ENCODE assay signal across 8 cellular contexts in the genomic region with DNA sequence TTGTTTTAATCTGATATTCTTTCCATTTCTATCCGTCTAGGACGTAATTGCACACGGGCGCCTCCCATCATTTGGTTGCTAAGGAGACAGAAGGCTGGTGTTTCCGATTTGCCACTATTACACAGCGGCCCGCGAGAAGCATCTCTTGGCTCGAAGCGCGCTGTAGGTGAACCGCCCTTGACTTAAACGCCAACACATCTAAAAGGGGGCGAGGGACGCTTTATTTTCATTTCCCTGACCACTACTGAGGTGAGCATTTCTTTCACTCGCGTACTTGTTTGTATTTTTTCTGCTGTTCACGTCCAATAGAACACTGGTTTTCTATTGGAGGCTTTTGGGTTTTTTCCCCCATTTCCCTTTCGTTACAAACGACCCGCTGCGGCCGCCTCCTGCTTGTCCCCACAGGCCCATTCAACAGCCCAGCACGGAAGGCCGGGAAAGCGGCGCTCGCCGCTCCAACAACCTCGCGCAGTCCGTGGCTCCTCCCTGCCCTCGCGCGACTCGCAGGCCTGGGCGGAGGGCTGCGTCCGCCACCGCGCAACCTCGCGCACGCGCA. TPM values are rescaled to one million over a fixed set of nuclear protein-coding genes. Genes with fewer than 3 reads are reported as not detected.
DNase-seq lines count a peak whose midpoint lies in the region; ATAC-seq, FAIRE-seq and TF ChIP-seq lines count a peak whose summit lies in the region.

No MANE protein-coding gene starts in this region.

- H3K27me3 ChIP-seq in endothelial cell of umbilical vein (ENCODE audit: control insufficient read depth in 2 of 2, insufficient read depth in 2 of 2, low read length in 2 of 2), result no peaks in the 10 kb centered on the region

- no peaks in the 10 kb centered on the region for H3K9me1 ChIP-seq in endothelial cell of umbilical vein (replicated peaks; ENCODE audit: control insufficient read depth, extremely low read depth, insufficient read depth, low read length)

- peak overlapping the region; percentile 42 for H2AFZ ChIP-seq in endothelial cell of umbilical vein (ENCODE audit: low read depth, low read length)

- no peaks in the 10 kb centered on the region for H3K36me3 ChIP-seq in endothelial cell of umbilical vein (ENCODE audit: control insufficient read depth in 2 of 2, extremely low read depth in 1 of 2, insufficient read depth in 2 of 2, low read length in 2 of 2)

- peak overlapping the region; percentile 98 to 99 (median 99) for H3K27ac Mint-ChIP-seq in CD14-positive monocyte
- H3K27ac Mint-ChIP-seq in activated CD8-positive, alpha-beta memory T cell treated with anti-CD3 and anti-CD28 coated beads, Interleukin-2, amount 10 ng/mL, durations not matched to agents 7 days and 5 days, result peak overlapping the region; percentile 98
- H3K27ac Mint-ChIP-seq in stimulated activated effector memory CD8-positive, alpha-beta T cell treated with anti-CD3 and anti-CD28 coated beads, Interleukin-12 subunit alpha, Interleukin-12 subunit beta, amount 100 ng/mL, for 72 hours, result peak overlapping the region; percentile 96

- TF ChIP-seq CTCF in CD14-positive monocyte (IDR thresholded peaks at IDR 0.05), result no peak
- TF ChIP-seq CTCF in endothelial cell of umbilical vein (IDR thresholded peaks at IDR 0.05; ENCODE audit: extremely low read depth in 1 of 2, insufficient read depth in 1 of 2, low read depth in 1 of 2, low read length in 2 of 2), result no peak

- BruUV-seq in endothelial cell of umbilical vein (replicated peaks; lab: Mats Ljungman, UMichigan), result TSS peak; percentile 85

- peaks cover 0 to 13% (median 2%) of the 10 kb centered on the region in 7 donors for H3K9me3 Mint-ChIP-seq in CD14-positive monocyte
- H3K9me3 Mint-ChIP-seq in activated CD8-positive, alpha-beta memory T cell treated with anti-CD3 and anti-CD28 coated beads, Interleukin-2, amount 10 ng/mL, durations not matched to agents 7 days and 5 days (ENCODE audit: low read depth), result no peaks in the 10 kb centered on the region
- H3K9me3 Mint-ChIP-seq in stimulated activated effector memory CD8-positive, alpha-beta T cell treated with anti-CD3 and anti-CD28 coated beads, Interleukin-12 subunit alpha, Interleukin-12 subunit beta, amount 100 ng/mL, for 72 hours, result no peaks in the 10 kb centered on the region

- H3K4me1 Mint-ChIP-seq in CD14-positive monocyte, result peaks cover 45% of the 10 kb centered on the region
- peaks cover 40% of the 10 kb centered on the region for H3K4me1 Mint-ChIP-seq in activated CD8-positive, alpha-beta memory T cell treated with anti-CD3 and anti-CD28 coated beads, Interleukin-2, amount 10 ng/mL, durations not matched to agents 7 days and 5 days
- H3K4me1 Mint-ChIP-seq in stimulated activated effector memory CD8-positive, alpha-beta T cell treated with anti-CD3 and anti-CD28 coated beads, Interleukin-12 subunit alpha, Interleukin-12 subunit beta, amount 100 ng/mL, for 72 hours, result peaks cover 38% of the 10 kb centered on the region

- dilution Hi-C loops in endothelial cell of umbilical vein (cut with MboI; ENCODE audit: extremely low pct_ligation_motif_present, low sequenced_read_pairs), result no loop called here

- H3K36me3 Mint-ChIP-seq in CD14-positive monocyte, result peaks cover 0 to 5% of the 10 kb centered on the region in 2 donors
- peaks cover 14% of the 10 kb centered on the region for H3K36me3 Mint-ChIP-seq in activated CD8-positive, alpha-beta memory T cell treated with anti-CD3 and anti-CD28 coated beads, Interleukin-2, amount 10 ng/mL, durations not matched to agents 7 days and 5 days
- peaks cover 34% of the 10 kb centered on the region for H3K36me3 Mint-ChIP-seq in stimulated activated effector memory CD8-positive, alpha-beta T cell treated with anti-CD3 and anti-CD28 coated beads, Interleukin-12 subunit alpha, Interleukin-12 subunit beta, amount 100 ng/mL, for 72 hours

- ATAC-seq in HG03432 (IDR thresholded peaks at IDR 0.05; ENCODE audit: unreplicated experiment), result peak; percentile 67
- ATAC-seq in activated CD8-positive, alpha-beta memory T cell treated with anti-CD3 and anti-CD28 coated beads, Interleukin-2, amount 10 ng/mL, durations not matched to agents 7 days and 5 days, result peak; percentile 74
- ATAC-seq in stimulated activated effector memory CD8-positive, alpha-beta T cell treated with anti-CD3 and anti-CD28 coated beads, Interleukin-12 subunit alpha, Interleukin-12 subunit beta, amount 100 ng/mL, for 72 hours, result peak; percentile 80

- H3K9ac ChIP-seq in endothelial cell of umbilical vein (replicated peaks; ENCODE audit: extremely low read depth, insufficient read depth, low read length), result peak overlapping the region; percentile 86

- peak overlapping the region; percentile 5 to 58 (median 48) for H3K4me3 ChIP-seq in endothelial cell of umbilical vein (replicated peaks in 1 of 3; ENCODE audit: insufficient read depth in 1 of 3, low read depth in 1 of 3, low read length in 3 of 3)

- no peaks in the 10 kb centered on the region for H3K9me3 ChIP-seq in endothelial cell of umbilical vein (replicated peaks; ENCODE audit: control insufficient read depth, insufficient read depth, low read length)

- FAIRE-seq in GM19239 (lab: Jason Lieb, UNC), result no peak
- FAIRE-seq in endothelial cell of umbilical vein (lab: Jason Lieb, UNC), result peak; percentile 49

- peak overlapping the region; percentile 79 for H3K27ac ChIP-seq in endothelial cell of umbilical vein (ENCODE audit: insufficient read depth, low read depth, low read length)

- peaks cover 2% of the 10 kb centered on the region for H4K20me1 ChIP-seq in endothelial cell of umbilical vein (replicated peaks; ENCODE audit: control insufficient read depth, extremely low read depth, insufficient read depth, low read length)

- POLR2A ChIA-PET in endothelial cell of umbilical vein (lab: Charles Lee), result interaction anchor here (0.6 to 1.5 kb wide), 4 partner anchors 19 to 980 kb away, joined by 3 to 8 read pairs (median 4); no protein-coding TSS in a partner anchor

- H3K4me2 ChIP-seq in endothelial cell of umbilical vein (ENCODE audit: insufficient read depth, low read length), result peak overlapping the region; percentile 87

- intact Hi-C loops in CD14-positive monocyte (cut with micrococcal nuclease) (loop anchor here (5.0 to 10.0 kb wide), 4 partner anchors 290 to 1170 kb away; a partner anchor contains a TSS), endothelial cell of umbilical vein (cut with micrococcal nuclease) (loop anchor here (1.0 to 5.0 kb wide), 6 partner anchors 26 to 1152 kb away; a partner anchor contains a TSS)

- CTCF ChIA-PET in activated CD8-positive, alpha-beta memory T cell treated with anti-CD3 and anti-CD28 coated beads, Interleukin-2, amount 10 ng/mL, durations not matched to agents 7 days and 5 days (lab: Charles Lee), result interaction anchor here (0.6 to 5.9 kb wide), 9 partner anchors 11 to 302 kb away, joined by 3 to 33 read pairs (median 5); no protein-coding TSS in a partner anchor
- CTCF ChIA-PET in endothelial cell of umbilical vein (lab: Charles Lee), result interaction anchor here (0.9 to 6.7 kb wide), 8 partner anchors 9 to 1168 kb away, joined by 3 to 54 read pairs (median 6); a partner anchor contains a TSS

- H3K4me3 Mint-ChIP-seq in CD14-positive monocyte, result peak overlapping the region; percentile 85 to 94
- peak overlapping the region; percentile 95 for H3K4me3 Mint-ChIP-seq in activated CD8-positive, alpha-beta memory T cell treated with anti-CD3 and anti-CD28 coated beads, Interleukin-2, amount 10 ng/mL, durations not matched to agents 7 days and 5 days
- H3K4me3 Mint-ChIP-seq in stimulated activated effector memory CD8-positive, alpha-beta T cell treated with anti-CD3 and anti-CD28 coated beads, Interleukin-12 subunit alpha, Interleukin-12 subunit beta, amount 100 ng/mL, for 72 hours, result peak overlapping the region; percentile 85

- peaks cover 34% of the 10 kb centered on the region for H3K4me1 ChIP-seq in endothelial cell of umbilical vein (ENCODE audit: control insufficient read depth, extremely low read depth, insufficient read depth, low read length)

- H3K27me3 Mint-ChIP-seq in CD14-positive monocyte (ENCODE audit: low read depth in 3 of 3), result no peaks in the 10 kb centered on the region
- no peaks in the 10 kb centered on the region for H3K27me3 Mint-ChIP-seq in activated CD8-positive, alpha-beta memory T cell treated with anti-CD3 and anti-CD28 coated beads, Interleukin-2, amount 10 ng/mL, durations not matched to agents 7 days and 5 days

- peaks cover 38% of the 10 kb centered on the region for H3K79me2 ChIP-seq in endothelial cell of umbilical vein (ENCODE audit: control insufficient read depth, insufficient read depth, low read length)

- peak; percentile 58 for TF ChIP-seq POLR2A in endothelial cell of umbilical vein (IDR thresholded peaks at IDR 0.05; ENCODE audit: low read depth, low read length)

- DNase-seq in CD14-positive monocyte (ENCODE audit: low spot score), result peak; percentile 60
- DNase-seq in GM19239 (ENCODE audit: insufficient read length, low spot score), result peak; percentile 29
- DNase-seq in NCI-H82 treated with DMSO at 0.1 percent for 48 hours (lab: John Stamatoyannopoulos, UW; ENCODE audit: unreplicated experiment), result peak; percentile 34
- peak; percentile 80 for DNase-seq in activated CD8-positive, alpha-beta memory T cell treated with anti-CD3 and anti-CD28 coated beads, Interleukin-2, amount 10 ng/mL, durations not matched to agents 7 days and 5 days
- no peak for DNase-seq in endothelial cell of umbilical vein (ENCODE audit: low read depth, low spot score)
- DNase-seq in mucosa of gallbladder (ENCODE audit: low spot score), result peak; percentile 54
- DNase-seq in stimulated activated effector memory CD8-positive, alpha-beta T cell treated with anti-CD3 and anti-CD28 coated beads, Interleukin-12 subunit alpha, Interleukin-12 subunit beta, amount 100 ng/mL, for 72 hours (ENCODE audit: low spot score in 2 of 2), result peak in 1 of 2 donors; percentile 26

RNA-seq across cellular contexts. Expression of a gene that starts 0.5 kb away (rescaled TPM):
- polyA plus RNA-seq in CD14-positive monocyte, result 10 to 100 TPM; 17.5 to 17.8 TPM
- 10 to 100 TPM; 48.7 to 53.3 TPM for total RNA-seq in activated CD8-positive, alpha-beta memory T cell treated with anti-CD3 and anti-CD28 coated beads, Interleukin-2, amount 10 ng/mL, durations not matched to agents 7 days and 5 days
- total RNA-seq in endothelial cell of umbilical vein, result 47.7 and 50.1 TPM in 2 replicates
- 54.5 and 68.9 TPM in 2 replicates for polyA plus RNA-seq in endothelial cell of umbilical vein
- 56.2 and 64.2 TPM in 2 replicates for polyA plus RNA-seq in endothelial cell of umbilical vein (2011; cell fraction: cytosol; rRNA removed)
- 59.4 and 59.7 TPM in 2 replicates for polyA plus RNA-seq in endothelial cell of umbilical vein (2011; cell fraction: nucleus; rRNA removed)
- polyA plus RNA-seq in endothelial cell of umbilical vein (2012), result 44.9 and 45.1 TPM in 2 replicates
- 55.8 and 60.5 TPM in 2 replicates for polyA minus RNA-seq in endothelial cell of umbilical vein
- 27.8 TPM for polyA minus RNA-seq in endothelial cell of umbilical vein (2011; cell fraction: cytosol; rRNA and poly(A)+ RNA removed)
- 26.4 and 31.4 TPM in 2 replicates for polyA minus RNA-seq in endothelial cell of umbilical vein (2011; cell fraction: nucleus; rRNA and poly(A)+ RNA removed)
- 47.4 TPM for total RNA-seq in mucosa of gallbladder

RNA-seq across cellular contexts. Expression of a gene that starts 14.0 kb away (rescaled TPM):
- polyA plus RNA-seq in CD14-positive monocyte, result under 1 TPM; 0.04 to 0.08 TPM
- total RNA-seq in activated CD8-positive, alpha-beta memory T cell treated with anti-CD3 and anti-CD28 coated beads, Interleukin-2, amount 10 ng/mL, durations not matched to agents 7 days and 5 days, result under 1 TPM; 0.18 to 0.23 TPM
- total RNA-seq in endothelial cell of umbilical vein, result 0.32 and 0.62 TPM in 2 replicates
- polyA plus RNA-seq in endothelial cell of umbilical vein, result 0.29 and 0.41 TPM in 2 replicates
- polyA plus RNA-seq in endothelial cell of umbilical vein (2011; cell fraction: cytosol; rRNA removed), result 0.23 and 0.27 TPM in 2 replicates
- 1.9 and 2.3 TPM in 2 replicates for polyA plus RNA-seq in endothelial cell of umbilical vein (2011; cell fraction: nucleus; rRNA removed)
- 0.42 and 0.44 TPM in 2 replicates for polyA plus RNA-seq in endothelial cell of umbilical vein (2012)
- polyA minus RNA-seq in endothelial cell of umbilical vein, result 0.51 and 0.78 TPM in 2 replicates
- not detected for polyA minus RNA-seq in endothelial cell of umbilical vein (2011; cell fraction: cytosol; rRNA and poly(A)+ RNA removed)
- polyA minus RNA-seq in endothelial cell of umbilical vein (2011; cell fraction: nucleus; rRNA and poly(A)+ RNA removed), result 0.87 and 0.91 TPM in 2 replicates
- 0.63 TPM for total RNA-seq in mucosa of gallbladder
